ENCODE assay signal across 19 cellular contexts in the genomic region with DNA sequence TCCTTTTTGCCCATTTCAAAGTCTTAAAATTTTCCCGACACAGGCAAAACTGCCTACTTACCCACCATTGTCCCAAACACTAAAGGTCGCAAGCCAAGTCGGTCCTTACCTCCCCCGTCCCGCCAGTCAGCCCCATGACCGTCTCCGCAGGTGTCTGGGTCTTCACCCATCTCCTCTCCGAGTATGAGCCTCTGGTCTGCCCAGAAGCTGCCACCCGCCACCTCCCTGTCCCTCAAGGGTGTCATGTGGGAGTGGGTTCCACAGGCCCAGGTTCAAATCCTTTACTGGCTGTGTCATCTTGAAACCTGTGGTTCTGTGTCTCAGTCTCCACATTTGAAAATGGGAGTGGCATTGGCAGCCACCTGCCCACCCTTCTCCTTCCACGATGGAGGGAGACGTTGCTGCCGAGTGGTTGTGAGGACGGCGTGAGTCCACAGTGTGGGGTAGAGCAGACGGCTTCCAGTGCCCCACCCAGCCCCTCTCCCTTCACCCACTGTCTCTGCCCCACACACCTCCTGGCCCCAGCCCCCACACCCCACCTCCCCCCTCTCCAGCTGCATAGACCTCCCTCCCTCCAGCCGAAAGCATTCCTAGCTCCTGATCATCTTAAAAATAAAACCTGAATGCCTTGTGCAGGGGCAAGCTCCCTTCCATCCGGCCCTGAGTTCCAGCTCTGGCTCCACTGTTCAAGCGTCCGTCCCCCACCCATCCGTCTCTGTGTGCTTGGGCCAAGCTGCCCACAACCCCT. TPM values are rescaled to one million over a fixed set of nuclear protein-coding genes. Genes with fewer than 3 reads are reported as not detected.
A peak's percentile ranks its signal among the peaks of the same experiment; 100 is the strongest.
DNase-seq lines count a peak whose midpoint lies in the region; ATAC-seq and TF ChIP-seq lines count a peak whose summit lies in the region.
"Had no signal": no experiment of that assay in that cellular context is flagged by ENCODE, and none has a peak within 500 bp of the region (broad histone marks: within the 10 kb centered on the region; RNA-seq: fewer than 3 reads in every experiment).

No MANE protein-coding gene starts in this region.

- no peaks in the 10 kb centered on the region for H4K20me1 ChIP-seq in hepatocyte (ENCODE audit: insufficient read depth, poor library complexity, severe bottlenecking)

- H3K23ac ChIP-seq in mesenchymal stem cell (ENCODE audit: low read length in 2 of 2), result no peak overlapping the region

- peaks cover 3% of the 10 kb centered on the region for H3K4me1 Mint-ChIP-seq in activated T-helper 17 cell treated with anti-CD3 and anti-CD28 coated beads, Interleukin-2, amount 50 U/mL, for 72 hours
- H3K4me1 Mint-ChIP-seq in stimulated activated effector memory CD8-positive, alpha-beta T cell treated with anti-CD3 and anti-CD28 coated beads, Interleukin-12 subunit alpha, Interleukin-12 subunit beta, amount 100 ng/mL, for 72 hours, result peaks cover 13% of the 10 kb centered on the region

- H3K79me1 ChIP-seq in mesenchymal stem cell (replicated peaks; ENCODE audit: low read length, poor library complexity, severe bottlenecking), result no peaks in the 10 kb centered on the region

- H2AFZ ChIP-seq in mesenchymal stem cell (ENCODE audit: low read depth, low read length) (no peak overlapping the region), hepatocyte (no peak overlapping the region)

- H3K9ac ChIP-seq in mesenchymal stem cell (ENCODE audit: low read length), result no peak overlapping the region

- peaks cover 6% of the 10 kb centered on the region for H3K27me3 Mint-ChIP-seq in activated T-helper 17 cell treated with anti-CD3 and anti-CD28 coated beads, Interleukin-2, amount 50 U/mL, for 72 hours

- H3K79me2 ChIP-seq in hepatocyte, result no peaks in the 10 kb centered on the region

- H3K4me2 ChIP-seq in mesenchymal stem cell (ENCODE audit: low read length, poor library complexity, severe bottlenecking) (no peak overlapping the region), hepatocyte (no peak overlapping the region)

- 90 to 92% (median 92%) methylated on average over 20 of the region's 20 CpGs for WGBS in heart left ventricle, 4 donors
- WGBS in mesenchymal stem cell, result 93% methylated on average over 20 of the region's 20 CpGs
- 94% methylated on average over 19 of the region's 20 CpGs for WGBS in hepatocyte (ENCODE audit: low lambda C conversion rate, missing lambda C conversion rate)

- H3K9me3 ChIP-seq in heart left ventricle, result peaks cover 0 to 6% (median 0%) of the 10 kb centered on the region in 12 donors
- peaks cover 7% of the 10 kb centered on the region for H3K9me3 ChIP-seq in mesenchymal stem cell (ENCODE audit: control insufficient read depth, low read length)
- H3K9me3 ChIP-seq in hepatocyte (ENCODE audit: low read depth), result no peaks in the 10 kb centered on the region

- H2BK120ac ChIP-seq in mesenchymal stem cell (ENCODE audit: low read depth, low read length), result no peak overlapping the region

- no peak overlapping the region for H4K91ac ChIP-seq in mesenchymal stem cell (ENCODE audit: low read length)

- peak in 3 of 5 donors; percentile 9 to 21 (median 12) for DNase-seq in heart left ventricle
- no peak for DNase-seq in left ventricle myocardium superior
- DNase-seq in mesenchymal stem cell, result no peak
- no peak for DNase-seq in stimulated activated effector memory CD8-positive, alpha-beta T cell treated with anti-CD3 and anti-CD28 coated beads, Interleukin-12 subunit alpha, Interleukin-12 subunit beta, amount 100 ng/mL, for 72 hours (ENCODE audit: low spot score in 2 of 2)
- DNase-seq in effector CD4-positive, alpha-beta T cell, result no peak
- DNase-seq in hepatocyte (ENCODE audit: low spot score), result no peak
- DNase-seq: CD4-positive, CD25-positive, alpha-beta regulatory T cell; DMS79 treated with DMSO at 0.1 percent for 48 hours; MV-4-11; NCI-H1105 treated with DMSO at 0.1 percent for 48 hours; NCI-H2029 treated with DMSO at 0.1 percent for 48 hours; NCI-H226; NCI-H510A treated with DMSO at 0.1 percent for 48 hours; NCI-H748 treated with DMSO at 0.1 percent for 48 hours had no signal

- H3K27ac ChIP-seq in heart left ventricle (no peak overlapping the region), mesenchymal stem cell (ENCODE audit: low read length, poor library complexity, severe bottlenecking) (no peak overlapping the region), hepatocyte (no peak overlapping the region)

- H3K36me3 ChIP-seq in heart left ventricle (no peaks in the 10 kb centered on the region), mesenchymal stem cell (ENCODE audit: control insufficient read depth in 1 of 2, insufficient read depth in 2 of 2, low read depth in 1 of 2, low read length in 2 of 2) (no peaks in the 10 kb centered on the region), hepatocyte (replicated peaks; ENCODE audit: insufficient read depth, low read depth) (no peaks in the 10 kb centered on the region)
- H3K36me3 ChIP-seq: BE2C had no signal

- H3K14ac ChIP-seq in mesenchymal stem cell (ENCODE audit: low read length in 2 of 2), result no peak overlapping the region

- no peak overlapping the region for H4K8ac ChIP-seq in mesenchymal stem cell (ENCODE audit: low read length)

- H3K18ac ChIP-seq in mesenchymal stem cell (ENCODE audit: low read depth in 1 of 2, low read length in 2 of 2), result no peak overlapping the region

- H3K27me3 ChIP-seq in heart left ventricle (peaks cover 0 to 4% (median 0%) of the 10 kb centered on the region in 9 donors), mesenchymal stem cell (ENCODE audit: control insufficient read depth in 1 of 2, insufficient read depth in 1 of 2, low read length in 2 of 2) (peaks cover 4 to 86% of the 10 kb centered on the region in 2 experiments), hepatocyte (no peaks in the 10 kb centered on the region)

- no peak overlapping the region for H3K27ac Mint-ChIP-seq in activated T-helper 17 cell treated with anti-CD3 and anti-CD28 coated beads, Interleukin-2, amount 50 U/mL, for 72 hours
- no peak overlapping the region for H3K27ac Mint-ChIP-seq in stimulated activated effector memory CD8-positive, alpha-beta T cell treated with anti-CD3 and anti-CD28 coated beads, Interleukin-12 subunit alpha, Interleukin-12 subunit beta, amount 100 ng/mL, for 72 hours
- H3K27ac Mint-ChIP-seq: CD4-positive, CD25-positive, alpha-beta regulatory T cell; IgD-negative memory B cell had no signal

- ATAC-seq in heart left ventricle (no peak), left ventricle myocardium superior (no peak)
- peak; percentile 19 for ATAC-seq in activated T-helper 17 cell treated with anti-CD3 and anti-CD28 coated beads, Interleukin-2, amount 50 U/mL, for 72 hours (replicated peaks)
- peak; percentile 36 for ATAC-seq in stimulated activated effector memory CD8-positive, alpha-beta T cell treated with anti-CD3 and anti-CD28 coated beads, Interleukin-12 subunit alpha, Interleukin-12 subunit beta, amount 100 ng/mL, for 72 hours

- H3K36me3 Mint-ChIP-seq in activated T-helper 17 cell treated with anti-CD3 and anti-CD28 coated beads, Interleukin-2, amount 50 U/mL, for 72 hours (ENCODE audit: low read depth), result no peaks in the 10 kb centered on the region
- H3K36me3 Mint-ChIP-seq in stimulated activated effector memory CD8-positive, alpha-beta T cell treated with anti-CD3 and anti-CD28 coated beads, Interleukin-12 subunit alpha, Interleukin-12 subunit beta, amount 100 ng/mL, for 72 hours, result no peaks in the 10 kb centered on the region
- H3K36me3 Mint-ChIP-seq: CD4-positive, CD25-positive, alpha-beta regulatory T cell; IgD-negative memory B cell had no signal

- TF ChIP-seq CTCF in heart left ventricle (IDR thresholded peaks at IDR 0.05), result no peak
- TF ChIP-seq CTCF in hepatocyte (IDR thresholded peaks at IDR 0.05; ENCODE audit: poor library complexity), result no peak

- no peak overlapping the region for H3K4me3 Mint-ChIP-seq in activated T-helper 17 cell treated with anti-CD3 and anti-CD28 coated beads, Interleukin-2, amount 50 U/mL, for 72 hours
- H3K4me3 Mint-ChIP-seq in stimulated activated effector memory CD8-positive, alpha-beta T cell treated with anti-CD3 and anti-CD28 coated beads, Interleukin-12 subunit alpha, Interleukin-12 subunit beta, amount 100 ng/mL, for 72 hours, result no peak overlapping the region

- H2AK5ac ChIP-seq in mesenchymal stem cell (ENCODE audit: low read length, severe bottlenecking), result peak overlapping the region; percentile 55

- no peak overlapping the region for H3K4me3 ChIP-seq in heart left ventricle
- H3K4me3 ChIP-seq in mesenchymal stem cell (ENCODE audit: insufficient read depth in 1 of 2, low read depth in 1 of 2, low read length in 2 of 2), result no peak overlapping the region
- no peak overlapping the region for H3K4me3 ChIP-seq in hepatocyte

- no peaks in the 10 kb centered on the region for H3K9me3 Mint-ChIP-seq in activated T-helper 17 cell treated with anti-CD3 and anti-CD28 coated beads, Interleukin-2, amount 50 U/mL, for 72 hours
- peaks cover 2% of the 10 kb centered on the region for H3K9me3 Mint-ChIP-seq in stimulated activated effector memory CD8-positive, alpha-beta T cell treated with anti-CD3 and anti-CD28 coated beads, Interleukin-12 subunit alpha, Interleukin-12 subunit beta, amount 100 ng/mL, for 72 hours
- H3K9me3 Mint-ChIP-seq: IgD-negative memory B cell had no signal

- TF ChIP-seq POLR2A in heart left ventricle (IDR thresholded peaks at IDR 0.05), result no peak

- H2BK12ac ChIP-seq in mesenchymal stem cell (ENCODE audit: low read length in 2 of 2), result no peak overlapping the region

- H3K4me1 ChIP-seq in heart left ventricle, result peaks cover 0 to 13% (median 0%) of the 10 kb centered on the region in 12 donors
- H3K4me1 ChIP-seq in mesenchymal stem cell (ENCODE audit: control insufficient read depth, insufficient read depth, low read depth, low read length), result peaks cover 28% of the 10 kb centered on the region
- peaks cover 27% of the 10 kb centered on the region for H3K4me1 ChIP-seq in hepatocyte (ENCODE audit: insufficient read depth)
- H3K4me1 ChIP-seq: BE2C had no signal

- H2BK15ac ChIP-seq in mesenchymal stem cell (ENCODE audit: low read depth, poor library complexity, severe bottlenecking), result no peak overlapping the region

- no peaks in the 10 kb centered on the region for H3K9me2 ChIP-seq in hepatocyte (replicated peaks; ENCODE audit: insufficient read depth)

- no peak overlapping the region for H3K4ac ChIP-seq in mesenchymal stem cell (ENCODE audit: low read depth in 1 of 2, low read length in 2 of 2)

- intact Hi-C loops in heart left ventricle (cut with DNase I) (loop anchor here in 6 of 10 donors (2.0 to 10.0 kb wide), 4 partner anchors 310 to 550 kb away; a partner anchor contains a TSS), left ventricle myocardium superior (cut with micrococcal nuclease) (loop anchor here (10.0 kb wide), 1 partner anchor 450 kb away; no protein-coding TSS in a partner anchor)

- no peak overlapping the region for H2BK5ac ChIP-seq in mesenchymal stem cell (ENCODE audit: low read depth, low read length, poor library complexity, severe bottlenecking)

RNA-seq across cellular contexts. Expression of a gene that starts 35.3 kb away (rescaled TPM):
- total RNA-seq in heart left ventricle (not detected), left ventricle myocardium superior (not detected), hepatocyte (not detected in 2 replicates)
- polyA plus RNA-seq in heart left ventricle (not detected), hepatocyte (not detected in 2 replicates)
- total RNA-seq in activated T-helper 17 cell treated with anti-CD3 and anti-CD28 coated beads, Interleukin-2, amount 50 U/mL, for 72 hours, result not detected
- polyA plus RNA-seq in mesenchymal stem cell (2013, experiment 1 of 2), result not detected
- polyA plus RNA-seq in mesenchymal stem cell (2013, experiment 2 of 2), result not detected
- total RNA-seq: A673; CD4-positive, CD25-positive, alpha-beta regulatory T cell; M059J had no signal
- polyA plus RNA-seq: CD4-positive, CD25-positive, alpha-beta regulatory T cell; IgD-negative memory B cell had no signal

Comparison
In these comparisons a context has a peak if more than half of its experiments do, and no peak if none do; other contexts are left out.
1. DNase-seq: peak in heart left ventricle (3 of 5); none in left ventricle myocardium superior (single experiment), mesenchymal stem cell (single experiment), stimulated activated effector memory CD8-positive, alpha-beta T cell treated with anti-CD3 and anti-CD28 coated beads, Interleukin-12 subunit alpha, Interleukin-12 subunit beta, amount 100 ng/mL, for 72 hours (0 of 2), effector CD4-positive, alpha-beta T cell (single experiment) and hepatocyte (single experiment).
2. ATAC-seq: peak in activated T-helper 17 cell treated with anti-CD3 and anti-CD28 coated beads, Interleukin-2, amount 50 U/mL, for 72 hours (single experiment) and stimulated activated effector memory CD8-positive, alpha-beta T cell treated with anti-CD3 and anti-CD28 coated beads, Interleukin-12 subunit alpha, Interleukin-12 subunit beta, amount 100 ng/mL, for 72 hours (single experiment); none in heart left ventricle (0 of 4) and left ventricle myocardium superior (single experiment).